8 cellular contexts compared by ENCODE assay signal in genomic region chr10:92757066-92757716, GRCh38.
DNase-seq lines count a peak whose midpoint lies in the region; ATAC-seq and TF ChIP-seq lines count a peak whose summit lies in the region.

No MANE protein-coding gene starts in this region.

- peak overlapping the region; percentile 96 for H3K27ac ChIP-seq in DOHH2 (ENCODE audit: low read depth, low read length)
- no peak overlapping the region for H3K27ac ChIP-seq in CD4-positive, alpha-beta T cell (ENCODE audit: low read depth, low read length)

- no peaks in the 10 kb centered on the region for H3K9me3 ChIP-seq in DOHH2 (ENCODE audit: control insufficient read depth, insufficient read depth, low read length)
- H3K9me3 ChIP-seq in CD4-positive, alpha-beta T cell (ENCODE audit: control insufficient read depth, low read length), result no peaks in the 10 kb centered on the region

- intact Hi-C loops in cardiac septum (cut with DNase I), result loop anchor here (2.0 to 5.0 kb wide), 2 partner anchors 65 to 66 kb away; no protein-coding TSS in a partner anchor
- intact Hi-C loops in posterior vena cava (cut with DNase I), result loop anchor here in 1 of 2 donors (10.0 kb wide), 1 partner anchor 62 kb away; no protein-coding TSS in a partner anchor
- intact Hi-C loops in CD4-positive, alpha-beta T cell (cut with DNase I, micrococcal nuclease), result no loop called here

- peaks cover 31% of the 10 kb centered on the region for H3F3A ChIP-seq in DOHH2 (ENCODE audit: control insufficient read depth, insufficient read depth)

- DNase-seq in UCSD-AML1 (lab: John Stamatoyannopoulos, UW; ENCODE audit: unreplicated experiment) (peak; percentile 85), cardiac septum (ENCODE audit: low spot score) (peak; percentile 93), posterior vena cava (ENCODE audit: low spot score) (peak; percentile 95)
- DNase-seq in CD4-positive, alpha-beta T cell, result no peak
- no peak for DNase-seq in activated T-cell treated with anti-CD3 and anti-CD28 coated beads, Interleukin-2, amount 50 U/mL, for 4 hours

- CTCF ChIA-PET in CD4-positive, alpha-beta T cell (lab: Charles Lee), result no interaction called here

- H3K4me3 Mint-ChIP-seq in CD4-positive, alpha-beta T cell, result no peak overlapping the region
- no peak overlapping the region for H3K4me3 Mint-ChIP-seq in activated T-cell treated with anti-CD3 and anti-CD28 coated beads, Interleukin-2, amount 50 U/mL, for 4 hours

- no peaks in the 10 kb centered on the region for H3K9me3 Mint-ChIP-seq in CD4-positive, alpha-beta T cell
- no peaks in the 10 kb centered on the region for H3K9me3 Mint-ChIP-seq in activated T-cell treated with anti-CD3 and anti-CD28 coated beads, Interleukin-2, amount 50 U/mL, for 4 hours

- H3K4me3 ChIP-seq in DOHH2 (ENCODE audit: low read length), result peak overlapping the region; percentile 68

- no peaks in the 10 kb centered on the region for H3K9me2 ChIP-seq in DOHH2 (replicated peaks; ENCODE audit: control insufficient read depth, low read length)

- H3K79me2 ChIP-seq in DOHH2 (ENCODE audit: control insufficient read depth, low read length), result no peaks in the 10 kb centered on the region

- H3K4me2 ChIP-seq in DOHH2 (ENCODE audit: low read length), result peak overlapping the region; percentile 91

- H3K27me3 Mint-ChIP-seq in CD4-positive, alpha-beta T cell, result no peaks in the 10 kb centered on the region
- H3K27me3 Mint-ChIP-seq in activated T-cell treated with anti-CD3 and anti-CD28 coated beads, Interleukin-2, amount 50 U/mL, for 4 hours (ENCODE audit: low read depth), result peaks cover 5% of the 10 kb centered on the region

- H3K27me3 ChIP-seq in DOHH2 (ENCODE audit: control insufficient read depth, low read length), result no peaks in the 10 kb centered on the region
- no peaks in the 10 kb centered on the region for H3K27me3 ChIP-seq in CD4-positive, alpha-beta T cell (ENCODE audit: control insufficient read depth, insufficient read depth, low read length)

- peaks cover 77% of the 10 kb centered on the region for H3K4me1 ChIP-seq in DOHH2 (ENCODE audit: control insufficient read depth, low read length)

- peaks cover 8% of the 10 kb centered on the region for H3K4me1 Mint-ChIP-seq in CD4-positive, alpha-beta T cell (ENCODE audit: low read depth)
- H3K4me1 Mint-ChIP-seq in activated T-cell treated with anti-CD3 and anti-CD28 coated beads, Interleukin-2, amount 50 U/mL, for 4 hours (ENCODE audit: low read depth), result peaks cover 9% of the 10 kb centered on the region

- peak; percentile 47 for TF ChIP-seq CTCF in DOHH2 (IDR thresholded peaks at IDR 0.05; ENCODE audit: low read depth, low read length, poor library complexity, severe bottlenecking)
- no peak for TF ChIP-seq CTCF in CD4-positive, alpha-beta T cell (IDR thresholded peaks at IDR 0.05)

- POLR2A ChIA-PET in CD4-positive, alpha-beta T cell (lab: Charles Lee), result no interaction called here

- no peaks in the 10 kb centered on the region for H3K36me3 Mint-ChIP-seq in CD4-positive, alpha-beta T cell (ENCODE audit: low read depth)
- no peaks in the 10 kb centered on the region for H3K36me3 Mint-ChIP-seq in activated T-cell treated with anti-CD3 and anti-CD28 coated beads, Interleukin-2, amount 50 U/mL, for 4 hours (ENCODE audit: insufficient read depth)

- H3K27ac Mint-ChIP-seq in CD4-positive, alpha-beta T cell, result no peak overlapping the region

- no peaks in the 10 kb centered on the region for H3K36me3 ChIP-seq in DOHH2 (ENCODE audit: control insufficient read depth, low read length)

- ATAC-seq in GM21390 (IDR thresholded peaks at IDR 0.05; ENCODE audit: unreplicated experiment) (peak; percentile 68), HG03565 (IDR thresholded peaks at IDR 0.05; ENCODE audit: unreplicated experiment) (peak; percentile 59)
- ATAC-seq in CD4-positive, alpha-beta T cell (ENCODE audit: poor library complexity), result no peak
- ATAC-seq in activated T-cell treated with anti-CD3 and anti-CD28 coated beads, Interleukin-2, amount 50 U/mL, for 4 hours, result no peak

- no peaks in the 10 kb centered on the region for H4K20me1 ChIP-seq in DOHH2 (ENCODE audit: control insufficient read depth, insufficient read depth, low read depth, low read length)

Comparison
In these comparisons a context has a peak if more than half of its experiments do, and no peak if none do; other contexts are left out.
1. ATAC-seq: peak in GM21390 (single experiment) and HG03565 (single experiment); none in CD4-positive, alpha-beta T cell (single experiment) and activated T-cell treated with anti-CD3 and anti-CD28 coated beads, Interleukin-2, amount 50 U/mL, for 4 hours (0 of 2).
2. DNase-seq: peak in UCSD-AML1 (single experiment), cardiac septum (single experiment) and posterior vena cava (single experiment); none in CD4-positive, alpha-beta T cell (0 of 10) and activated T-cell treated with anti-CD3 and anti-CD28 coated beads, Interleukin-2, amount 50 U/mL, for 4 hours (single experiment).